Comparison of ENCODE assay signal across 8 cellular contexts in genomic region chr3:32399030-32399620, GRCh38. TPM values are rescaled to one million over a fixed set of nuclear protein-coding genes. Genes with fewer than 3 reads are reported as not detected.
DNase-seq lines count a peak whose midpoint lies in the region; ATAC-seq and TF ChIP-seq lines count a peak whose summit lies in the region.

No MANE protein-coding gene starts in this region.

- H3K9me3 ChIP-seq in CD8-positive, alpha-beta T cell (ENCODE audit: low read length) = no peaks in the 10 kb centered on the region
- no peaks in the 10 kb centered on the region for H3K9me3 ChIP-seq in PC-9 (ENCODE audit: insufficient read depth, low read depth)

- no peaks in the 10 kb centered on the region for H4K20me1 ChIP-seq in PC-9 (ENCODE audit: insufficient read depth)

- H3K27me3 ChIP-seq in CD8-positive, alpha-beta T cell (ENCODE audit: insufficient read depth, low read length) = no peaks in the 10 kb centered on the region
- H3K27me3 ChIP-seq in PC-9 (ENCODE audit: insufficient read depth, low read depth) = no peaks in the 10 kb centered on the region

- H3K4me2 ChIP-seq in PC-9 = no peak overlapping the region

- H3K9me2 ChIP-seq in PC-9 (ENCODE audit: insufficient read depth) = no peaks in the 10 kb centered on the region

- DNase-seq in CD8-positive, alpha-beta T cell = peak in 3 of 7 experiments; percentile 39 to 63 (median 39)
- no peak for DNase-seq in PC-9
- DNase-seq in cerebellar cortex (ENCODE audit: low spot score) = peak; percentile 52
- DNase-seq in mesothelial cell of epicardium (ENCODE audit: low spot score in 2 of 2, unreplicated experiment in 2 of 2) = no peak
- DNase-seq in pons (ENCODE audit: low spot score) = no peak
- no peak for DNase-seq in activated effector memory CD4-positive, alpha-beta T cell treated with anti-CD3 and anti-CD28 coated beads, Interleukin-2, amount 50 U/mL, for 16 hours
- no peak for DNase-seq in caudate nucleus (lab: John Stamatoyannopoulos, UW)

- TF ChIP-seq CTCF in CD8-positive, alpha-beta T cell (IDR thresholded peaks at IDR 0.05) = peak; percentile 73
- TF ChIP-seq CTCF in GM12875 (IDR thresholded peaks at IDR 0.05; ENCODE audit: borderline replicate concordance, insufficient read depth, low read depth, low read length) (peak; percentile 43; the same call in 1 of the 2 replicates), PC-9 (conservative IDR thresholded peaks at IDR 0.05) (peak; percentile 67), mesothelial cell of epicardium (IDR thresholded peaks at IDR 0.05; ENCODE audit: unreplicated experiment) (peak; percentile 71)

- H3K27me3 Mint-ChIP-seq in CD8-positive, alpha-beta T cell (ENCODE audit: low read depth) = no peaks in the 10 kb centered on the region
- no peaks in the 10 kb centered on the region for H3K27me3 Mint-ChIP-seq in mesothelial cell of epicardium (ENCODE audit: low read depth)

- peak overlapping the region; percentile 85 for H3K27ac Mint-ChIP-seq in CD8-positive, alpha-beta T cell
- no peak overlapping the region for H3K27ac Mint-ChIP-seq in mesothelial cell of epicardium

- peak overlapping the region; percentile 10 for H3K27ac ChIP-seq in CD8-positive, alpha-beta T cell (ENCODE audit: low read depth, low read length)
- H3K27ac ChIP-seq in PC-9 = no peak overlapping the region
- H3K27ac ChIP-seq in caudate nucleus (ENCODE audit: low read depth, low read length) = no peak overlapping the region

- no peak overlapping the region for H3K4me3 ChIP-seq in CD8-positive, alpha-beta T cell (ENCODE audit: low read depth, low read length)
- H3K4me3 ChIP-seq in GM12875 (ENCODE audit: low read depth, low read length) (no peak overlapping the region), PC-9 (no peak overlapping the region)

- no peaks in the 10 kb centered on the region for H3K9me3 Mint-ChIP-seq in CD8-positive, alpha-beta T cell
- H3K9me3 Mint-ChIP-seq in mesothelial cell of epicardium = no peaks in the 10 kb centered on the region

- POLR2A ChIA-PET in CD8-positive, alpha-beta T cell (lab: Charles Lee) = no interaction called here
- POLR2A ChIA-PET in PC-9 (lab: Charles Lee; ENCODE audit: unreplicated experiment) = no interaction called here

- H3K4me1 ChIP-seq in CD8-positive, alpha-beta T cell (ENCODE audit: insufficient read depth, low read length) = peaks cover 41% of the 10 kb centered on the region
- peaks cover 21% of the 10 kb centered on the region for H3K4me1 ChIP-seq in PC-9 (replicated peaks; ENCODE audit: insufficient read depth)

- H3K36me3 Mint-ChIP-seq in CD8-positive, alpha-beta T cell = peaks cover 3% of the 10 kb centered on the region
- H3K36me3 Mint-ChIP-seq in mesothelial cell of epicardium = no peaks in the 10 kb centered on the region

- CTCF ChIA-PET in CD8-positive, alpha-beta T cell (lab: Charles Lee) = interaction anchor here (0.6 to 8.7 kb wide), 12 partner anchors 10 to 244 kb away, joined by 3 to 105 read pairs (median 4); no protein-coding TSS in a partner anchor
- CTCF ChIA-PET in PC-9 (lab: Charles Lee) = no interaction called here

- H2AFZ ChIP-seq in PC-9 = no peak overlapping the region

- H3F3A ChIP-seq in PC-9 (ENCODE audit: insufficient read depth, low read depth) = peaks cover 11% of the 10 kb centered on the region; the same call in 1 of the 2 replicates

- H3K4me1 Mint-ChIP-seq in CD8-positive, alpha-beta T cell (ENCODE audit: low read depth) = peaks cover 82% of the 10 kb centered on the region
- peaks cover 23% of the 10 kb centered on the region for H3K4me1 Mint-ChIP-seq in mesothelial cell of epicardium

- peak overlapping the region; percentile 41 for H3K4me3 Mint-ChIP-seq in CD8-positive, alpha-beta T cell
- no peak overlapping the region for H3K4me3 Mint-ChIP-seq in mesothelial cell of epicardium

- no peaks in the 10 kb centered on the region for H3K36me3 ChIP-seq in CD8-positive, alpha-beta T cell (ENCODE audit: insufficient read depth, low read length)
- no peaks in the 10 kb centered on the region for H3K36me3 ChIP-seq in PC-9 (ENCODE audit: low read depth)

- ATAC-seq in CD8-positive, alpha-beta T cell = peak; percentile 48

- BruUV-seq in PC-9 (replicated peaks; lab: Mats Ljungman, UMichigan) = no TSS peak

- peaks cover 87% of the 10 kb centered on the region for H3K79me2 ChIP-seq in PC-9 (ENCODE audit: low read depth)

- intact Hi-C loops in CD8-positive, alpha-beta T cell (cut with DNase I, micrococcal nuclease) = loop anchor here (1.0 to 10.0 kb wide), 7 partner anchors 24 to 286 kb away; partner anchors contain the start of genes CNOT10 (in 1 of the 2) and DYNC1LI1 (in 1 of the 2)
- intact Hi-C loops in PC-9 (cut with micrococcal nuclease; ENCODE audit: unreplicated experiment) = loop anchor here (1.0 kb wide), 1 partner anchor 222 kb away; no protein-coding TSS in a partner anchor

RNA-seq across cellular contexts. Expression of gene CMTM7, which starts 7.5 kb away (rescaled TPM):
- 10 to 100 TPM; 18.8 to 19.5 TPM for total RNA-seq in CD8-positive, alpha-beta T cell
- total RNA-seq in PC-9 (2021) (37.1 and 51.6 TPM in 2 replicates), mesothelial cell of epicardium (14.2 to 18.0 TPM (median 16.6 TPM) in 3 replicates)
